In genomic region chr6:63249875-63250482, GRCh38 we compare ENCODE assay signal across 11 cellular contexts.
"Had no signal": no experiment of that assay in that cellular context is flagged by ENCODE, and none has a peak within 500 bp of the region (broad histone marks: within the 10 kb centered on the region; RNA-seq: fewer than 3 reads in every experiment).

No MANE protein-coding gene starts in this region.

- FAIRE-seq: H1, H54 had no signal

- H3K4me2 ChIP-seq: GM23338 had no signal

- H2AFZ ChIP-seq: GM23248, GM23338 had no signal

- H3K4me3 ChIP-seq: GM23248, GM23338, HAP-1 had no signal

- ATAC-seq: GM23338, HCT116 had no signal

- H3K27ac ChIP-seq: GM23248 had no signal

- H3K36me3 ChIP-seq: HAP-1 had no signal

- H3K4me1 ChIP-seq: HAP-1 had no signal

- H3K9ac ChIP-seq: GM23248 had no signal

- H3K9me3 ChIP-seq: HAP-1 had no signal

- DNase-seq: GM23248, GOT3, H7, H9, HCEC 1CT, HFFc6 had no signal
